Comparison of ENCODE assay signal across 15 cellular contexts in the genomic region with DNA sequence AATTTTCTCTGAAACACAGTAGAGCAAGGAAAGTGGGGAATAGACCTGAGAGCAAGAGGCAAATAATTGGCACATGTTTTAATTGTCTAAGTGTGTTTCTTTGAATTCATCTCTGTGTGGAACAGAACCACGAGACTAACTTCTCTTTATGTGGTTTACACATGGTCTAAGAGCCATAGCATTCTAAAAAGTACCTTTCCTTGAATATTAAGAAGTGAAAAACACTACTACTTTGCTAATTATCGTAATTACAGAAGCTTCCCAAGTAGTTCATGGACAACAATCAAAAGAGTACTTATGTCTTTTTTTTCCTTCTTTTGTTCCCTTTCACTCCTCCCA. TPM values are rescaled to one million over a fixed set of nuclear protein-coding genes. Genes with fewer than 3 reads are reported as not detected.
DNase-seq lines count a peak whose midpoint lies in the region; ATAC-seq and TF ChIP-seq lines count a peak whose summit lies in the region.
"Had no signal": no experiment of that assay in that cellular context is flagged by ENCODE, and none has a peak within 500 bp of the region (broad histone marks: within the 10 kb centered on the region; RNA-seq: fewer than 3 reads in every experiment).

No MANE protein-coding gene starts in this region.

- H3K36me3 ChIP-seq in neutrophil, result no peaks in the 10 kb centered on the region
- H3K36me3 ChIP-seq: sigmoid colon had no signal

- H3K4me1 Mint-ChIP-seq in activated CD4-positive, alpha-beta T cell treated with anti-CD3 and anti-CD28 coated beads, Interleukin-2, amount 10 ng/mL, durations not matched to agents 7 days and 5 days, result peaks cover 21% of the 10 kb centered on the region

- H3K4me1 ChIP-seq in neutrophil (ENCODE audit: control insufficient read depth in 1 of 2, insufficient read depth in 1 of 2, low read depth in 1 of 2, low read length in 1 of 2), result peaks cover 50 to 59% of the 10 kb centered on the region in 2 experiments
- H3K4me1 ChIP-seq: sigmoid colon had no signal

- no peak for DNase-seq in activated CD4-positive, alpha-beta T cell treated with anti-CD3 and anti-CD28 coated beads, Interleukin-2, amount 10 ng/mL, durations not matched to agents 7 days and 5 days
- no peak for DNase-seq in activated CD4-positive, alpha-beta T cell treated with anti-CD3 and anti-CD28 coated beads for 48 hours
- DNase-seq in MV-4-11 (lab: John Stamatoyannopoulos, UW) (peak; percentile 18), NCI-H1436 (lab: John Stamatoyannopoulos, UW) (no peak)
- no peak for DNase-seq in stimulated activated CD4-positive, alpha-beta T cell treated with anti-CD3 and anti-CD28 coated beads, Interleukin-1b, Interleukin-23, amount 100 ng/mL, for 48 hours
- DNase-seq: ACHN; activated CD4-positive, alpha-beta T cell treated with anti-CD3 and anti-CD28 coated beads, Interleukin-2, amount 50 U/mL, for 48 hours; anterior cingulate cortex; GDM1; KG1; NCI-H345; sigmoid colon had no signal

- POLR2A ChIA-PET in activated CD4-positive, alpha-beta T cell treated with anti-CD3 and anti-CD28 coated beads, Interleukin-2, amount 10 ng/mL, durations not matched to agents 7 days and 5 days (lab: Charles Lee), result no interaction called here

- TF ChIP-seq CTCF in neutrophil (IDR thresholded peaks at IDR 0.05), result no peak

- no peaks in the 10 kb centered on the region for H3K9me3 ChIP-seq in neutrophil
- H3K9me3 ChIP-seq: sigmoid colon had no signal

- no peak overlapping the region for H3K4me3 Mint-ChIP-seq in activated CD4-positive, alpha-beta T cell treated with anti-CD3 and anti-CD28 coated beads, Interleukin-2, amount 10 ng/mL, durations not matched to agents 7 days and 5 days

- no peaks in the 10 kb centered on the region for H3K9me3 Mint-ChIP-seq in activated CD4-positive, alpha-beta T cell treated with anti-CD3 and anti-CD28 coated beads, Interleukin-2, amount 10 ng/mL, durations not matched to agents 7 days and 5 days

- CTCF ChIA-PET in activated CD4-positive, alpha-beta T cell treated with anti-CD3 and anti-CD28 coated beads, Interleukin-2, amount 10 ng/mL, durations not matched to agents 7 days and 5 days (lab: Charles Lee), result interaction anchor here (1.2 to 1.3 kb wide), 2 partner anchors 10 to 31 kb away, joined by 3 to 4 read pairs; no protein-coding TSS in a partner anchor

- no peak overlapping the region for H3K4me3 ChIP-seq in neutrophil (ENCODE audit: low read depth in 1 of 2, low read length in 1 of 2)
- H3K4me3 ChIP-seq: sigmoid colon had no signal

- H3K27me3 Mint-ChIP-seq in activated CD4-positive, alpha-beta T cell treated with anti-CD3 and anti-CD28 coated beads, Interleukin-2, amount 10 ng/mL, durations not matched to agents 7 days and 5 days, result no peaks in the 10 kb centered on the region

- peak overlapping the region; percentile 36 for H3K27ac Mint-ChIP-seq in activated CD4-positive, alpha-beta T cell treated with anti-CD3 and anti-CD28 coated beads, Interleukin-2, amount 10 ng/mL, durations not matched to agents 7 days and 5 days

- H3K36me3 Mint-ChIP-seq in activated CD4-positive, alpha-beta T cell treated with anti-CD3 and anti-CD28 coated beads, Interleukin-2, amount 10 ng/mL, durations not matched to agents 7 days and 5 days (ENCODE audit: low read depth), result no peaks in the 10 kb centered on the region

- H3K27ac ChIP-seq in neutrophil, result peak overlapping the region; percentile 76
- H3K27ac ChIP-seq: sigmoid colon had no signal

- ATAC-seq in GM21723 (IDR thresholded peaks at IDR 0.05; ENCODE audit: unreplicated experiment) (peak; percentile 39), HG03039 (IDR thresholded peaks at IDR 0.05; ENCODE audit: unreplicated experiment) (no peak)

- no peaks in the 10 kb centered on the region for H3K27me3 ChIP-seq in neutrophil
- H3K27me3 ChIP-seq: sigmoid colon had no signal

RNA-seq across cellular contexts. Expression of gene CYBB, which starts 2.9 kb away (rescaled TPM):
- not detected for total RNA-seq in activated CD4-positive, alpha-beta T cell treated with anti-CD3 and anti-CD28 coated beads, Interleukin-2, amount 10 ng/mL, durations not matched to agents 7 days and 5 days
